In genomic region chr6:42260972-42261371, GRCh38 we compare ENCODE assay signal across 9 cellular contexts. TPM values are rescaled to one million over a fixed set of nuclear protein-coding genes. Genes with fewer than 3 reads are reported as not detected.
A peak's percentile ranks its signal among the peaks of the same experiment; 100 is the strongest.
DNase-seq lines count a peak whose midpoint lies in the region; ATAC-seq and TF ChIP-seq lines count a peak whose summit lies in the region.
"Had no signal": no experiment of that assay in that cellular context is flagged by ENCODE, and none has a peak within 500 bp of the region (broad histone marks: within the 10 kb centered on the region; RNA-seq: fewer than 3 reads in every experiment).

No MANE protein-coding gene starts in this region.

- H3K27ac Mint-ChIP-seq in CD8-positive, alpha-beta memory T cell: peak overlapping the region in 5 of 8 donors; percentile 2 to 84 (median 52)

- peak in 2 of 5 donors; percentile 33 to 61 for DNase-seq in CD8-positive, alpha-beta memory T cell
- DNase-seq in activated T-cell treated with anti-CD3 and anti-CD28 coated beads, Interleukin-2, amount 50 U/mL, for 4 hours: peak; percentile 38
- DNase-seq in cardiac muscle cell (ENCODE audit: low read depth in 1 of 2, low spot score in 1 of 2) (peak; percentile 34 to 40), hippocampal formation (lab: John Stamatoyannopoulos, UW) (no peak), mucosa of gallbladder (ENCODE audit: low spot score) (no peak)
- peak; percentile 52 for DNase-seq in stimulated activated CD4-positive, alpha-beta T cell treated with anti-CD3 and anti-CD28 coated beads, Interleukin-15, amount 100 ng/mL, for 24 hours

- no peak overlapping the region for H3K4me3 ChIP-seq in CD8-positive, alpha-beta memory T cell (ENCODE audit: low read length)
- no peak overlapping the region for H3K4me3 ChIP-seq in cardiac muscle cell

- peak; percentile 37 for TF ChIP-seq CTCF in LNCAP (IDR thresholded peaks at IDR 0.05)
- peak; percentile 59 for TF ChIP-seq CTCF in cardiac muscle cell (IDR thresholded peaks at IDR 0.05; ENCODE audit: low read depth, low read length)

- H3K4me3 Mint-ChIP-seq in CD8-positive, alpha-beta memory T cell: peak overlapping the region in 1 of 7 donors; percentile 41
- no peak overlapping the region for H3K4me3 Mint-ChIP-seq in activated T-cell treated with anti-CD3 and anti-CD28 coated beads, Interleukin-2, amount 50 U/mL, for 4 hours

- peaks cover 13 to 14% (median 13%) of the 10 kb centered on the region in 3 donors for H3K4me1 Mint-ChIP-seq in CD8-positive, alpha-beta memory T cell
- H3K4me1 Mint-ChIP-seq in activated T-cell treated with anti-CD3 and anti-CD28 coated beads, Interleukin-2, amount 50 U/mL, for 4 hours (ENCODE audit: low read depth): peaks cover 4% of the 10 kb centered on the region

- POLR2A ChIA-PET in CD8-positive, alpha-beta memory T cell (lab: Charles Lee): no interaction called here

- no peaks in the 10 kb centered on the region for H3K4me1 ChIP-seq in CD8-positive, alpha-beta memory T cell (ENCODE audit: insufficient read depth, low read length)
- no peaks in the 10 kb centered on the region for H3K4me1 ChIP-seq in cardiac muscle cell (ENCODE audit: low read depth)

- H3K9me3 Mint-ChIP-seq in CD8-positive, alpha-beta memory T cell: no peaks in the 10 kb centered on the region
- no peaks in the 10 kb centered on the region for H3K9me3 Mint-ChIP-seq in activated T-cell treated with anti-CD3 and anti-CD28 coated beads, Interleukin-2, amount 50 U/mL, for 4 hours

- no peak overlapping the region for H3K27ac ChIP-seq in CD8-positive, alpha-beta memory T cell (ENCODE audit: low read depth, low read length)
- H3K27ac ChIP-seq in cardiac muscle cell: no peak overlapping the region
- H3K27ac ChIP-seq: HL-60 had no signal

- peaks cover 0 to 79% (median 17%) of the 10 kb centered on the region in 3 donors for H3K36me3 Mint-ChIP-seq in CD8-positive, alpha-beta memory T cell
- H3K36me3 Mint-ChIP-seq in activated T-cell treated with anti-CD3 and anti-CD28 coated beads, Interleukin-2, amount 50 U/mL, for 4 hours (ENCODE audit: insufficient read depth): peaks cover 14% of the 10 kb centered on the region

- peak; percentile 76 to 77 for ATAC-seq in activated T-cell treated with anti-CD3 and anti-CD28 coated beads, Interleukin-2, amount 50 U/mL, for 4 hours
- ATAC-seq in GM21786 (IDR thresholded peaks at IDR 0.05; ENCODE audit: unreplicated experiment): no peak

- CTCF ChIA-PET in CD8-positive, alpha-beta memory T cell (lab: Charles Lee): interaction anchor here (0.6 to 6.8 kb wide), 9 partner anchors 10 to 320 kb away, joined by 3 to 57 read pairs (median 3); no protein-coding TSS in a partner anchor

- H3K9me3 ChIP-seq in CD8-positive, alpha-beta memory T cell (ENCODE audit: low read length): no peaks in the 10 kb centered on the region
- no peaks in the 10 kb centered on the region for H3K9me3 ChIP-seq in cardiac muscle cell (ENCODE audit: low read depth)

- H3K27me3 ChIP-seq in CD8-positive, alpha-beta memory T cell (ENCODE audit: insufficient read depth, low read length, poor library complexity, severe bottlenecking): no peaks in the 10 kb centered on the region
- H3K27me3 ChIP-seq in cardiac muscle cell: no peaks in the 10 kb centered on the region

- peaks cover 25% of the 10 kb centered on the region for H3K36me3 ChIP-seq in CD8-positive, alpha-beta memory T cell (ENCODE audit: insufficient read depth, low read length)
- peaks cover 5% of the 10 kb centered on the region for H3K36me3 ChIP-seq in cardiac muscle cell

- peaks cover 0 to 3% of the 10 kb centered on the region in 2 donors for H3K27me3 Mint-ChIP-seq in CD8-positive, alpha-beta memory T cell
- H3K27me3 Mint-ChIP-seq in activated T-cell treated with anti-CD3 and anti-CD28 coated beads, Interleukin-2, amount 50 U/mL, for 4 hours (ENCODE audit: low read depth): no peaks in the 10 kb centered on the region

RNA-seq across cellular contexts. Expression of gene MRPS10, which starts 43.3 kb away (rescaled TPM):
- 10 to 100 TPM; 51.3 to 51.8 TPM for total RNA-seq in CD8-positive, alpha-beta memory T cell
- 50.6 TPM for polyA plus RNA-seq in CD8-positive, alpha-beta memory T cell
- total RNA-seq in activated T-cell treated with anti-CD3 and anti-CD28 coated beads, Interleukin-2, amount 50 U/mL, for 4 hours: 10 to 100 TPM; 49.7 to 54.1 (median 52.1) TPM
- 15.8 and 20.6 TPM in 2 replicates for total RNA-seq in cardiac muscle cell
- polyA plus RNA-seq in cardiac muscle cell: 37.8 and 39.8 TPM in 2 replicates
- total RNA-seq in mucosa of gallbladder: 25.1 TPM

Comparison
In these comparisons a context has a peak if more than half of its experiments do, and no peak if none do; other contexts are left out.
1. DNase-seq: peak in activated T-cell treated with anti-CD3 and anti-CD28 coated beads, Interleukin-2, amount 50 U/mL, for 4 hours (single experiment), cardiac muscle cell (2 of 2) and stimulated activated CD4-positive, alpha-beta T cell treated with anti-CD3 and anti-CD28 coated beads, Interleukin-15, amount 100 ng/mL, for 24 hours (single experiment); none in hippocampal formation (0 of 2) and mucosa of gallbladder (single experiment).